Comparison of ENCODE assay signal across 12 cellular contexts in genomic region chr2:221370076-221370941, GRCh38.
DNase-seq lines count a peak whose midpoint lies in the region; ATAC-seq and TF ChIP-seq lines count a peak whose summit lies in the region.
"Had no signal": no experiment of that assay in that cellular context is flagged by ENCODE, and none has a peak within 500 bp of the region (broad histone marks: within the 10 kb centered on the region; RNA-seq: fewer than 3 reads in every experiment).

No MANE protein-coding gene starts in this region.

- peaks cover 18% of the 10 kb centered on the region for H3K4me1 ChIP-seq in HEK293 (ENCODE audit: control insufficient read depth, insufficient read depth, low read length)
- H3K4me1 ChIP-seq in lower lobe of right lung = no peaks in the 10 kb centered on the region
- H3K4me1 ChIP-seq: Caco-2 had no signal

- TF ChIP-seq CTCF in HEK293 (tag by site-specific recombination; IDR thresholded peaks at IDR 0.05) (no peak), lower lobe of right lung (IDR thresholded peaks at IDR 0.05) (no peak)

- H3K9me3 ChIP-seq in HEK293 (ENCODE audit: control insufficient read depth, insufficient read depth, low read depth, low read length) (no peaks in the 10 kb centered on the region), lower lobe of right lung (no peaks in the 10 kb centered on the region)
- H3K9me3 ChIP-seq: Caco-2 had no signal

- H3K27ac ChIP-seq in HEK293 (ENCODE audit: extremely low read depth, low read depth, low read length) (peak overlapping the region; percentile 70), lower lobe of right lung (no peak overlapping the region)

- intact Hi-C loops in left ventricle myocardium superior (cut with micrococcal nuclease) (no loop called here), lower lobe of right lung (cut with DNase I) (no loop called here)

- H3K36me3 ChIP-seq in HEK293 (ENCODE audit: control insufficient read depth in 2 of 2, insufficient read depth in 1 of 2, low read length in 2 of 2) (no peaks in the 10 kb centered on the region), lower lobe of right lung (no peaks in the 10 kb centered on the region)

- CTCF ChIA-PET in HEK293 (lab: Yijun Ruan, JAX) = interaction anchor here (0.5 kb wide), 1 partner anchor 295 kb away, joined by 3 read pairs; no protein-coding TSS in a partner anchor

- DNase-seq in DMS79 (lab: John Stamatoyannopoulos, UW) (peak; percentile 59), NCI-H446 (lab: John Stamatoyannopoulos, UW) (peak; percentile 29 to 71), left ventricle myocardium superior (no peak), lower lobe of right lung (no peak), dedifferentiated amniotic fluid mesenchymal stem cell (ENCODE audit: extremely low spot score) (no peak), SHP77 treated with DMSO at 0.1 percent for 48 hours (lab: John Stamatoyannopoulos, UW) (no peak)
- DNase-seq: ACHN; Caco-2; CD4-positive, CD25-positive, alpha-beta regulatory T cell; H9; NCI-H1048 had no signal

- POLR2A ChIA-PET in HEK293 (lab: Yijun Ruan, JAX) = no interaction called here

- H3K27me3 ChIP-seq in lower lobe of right lung (ENCODE audit: low read depth) = no peaks in the 10 kb centered on the region

- ATAC-seq in left ventricle myocardium superior = peak; percentile 81
- ATAC-seq in lower lobe of right lung = no peak

- no peak overlapping the region for H3K4me3 ChIP-seq in HEK293 (ENCODE audit: low read depth, low read length)
- no peak overlapping the region for H3K4me3 ChIP-seq in lower lobe of right lung

TF ChIP-seq in HEK293, 187 proteins besides CTCF, POLR2A, EP300 and RAD21:
- TF ChIP-seq BCL11B (tag by site-specific recombination; IDR thresholded peaks at IDR 0.05; ENCODE audit: low read depth) (no peak), ZNF175 (tag by site-specific recombination; IDR thresholded peaks at IDR 0.05) (no peak), WT1 (tag by site-specific recombination; IDR thresholded peaks at IDR 0.05) (peak; percentile 71), MZF1 (tag by site-specific recombination; IDR thresholded peaks at IDR 0.05; ENCODE audit: borderline replicate concordance) (peak; percentile 14; the same call in 1 of the 2 replicates), ATF2 (tag by site-specific recombination; IDR thresholded peaks at IDR 0.05; ENCODE audit: low read depth) (peak; percentile 78; the same call in 1 of the 2 replicates), TCF7L2 (IDR thresholded peaks at IDR 0.05; ENCODE audit: borderline replicate concordance, low read depth, low read length) (0 out of 2 replicates have a peak, but pooled peaks have one; percentile 55), PRDM6 (tag by site-specific recombination; IDR thresholded peaks at IDR 0.05) (peak; percentile 21; the same call in 1 of the 2 replicates), ZNF629 (tag by site-specific recombination; IDR thresholded peaks at IDR 0.05) (peak; percentile 42; the same call in 1 of the 2 replicates), ZBTB20 (tag by site-specific recombination; IDR thresholded peaks at IDR 0.05) (0 out of 2 replicates have a peak, but pooled peaks have one; percentile 16), ZNF701 (tag by site-specific recombination; IDR thresholded peaks at IDR 0.05) (no peak), OSR2 (tag by site-specific recombination; IDR thresholded peaks at IDR 0.05) (peak; percentile 51), ZNF335 (tag by site-specific recombination; conservative IDR thresholded peaks at IDR 0.05) (peak; percentile 78), ZNF776 (tag by site-specific recombination; IDR thresholded peaks at IDR 0.05; ENCODE audit: borderline replicate concordance) (no peak), PRDM10 (tag by site-specific recombination; IDR thresholded peaks at IDR 0.05) (peak; percentile 49), ZNF398 (tag by site-specific recombination; IDR thresholded peaks at IDR 0.05) (peak; percentile 51), ZNF202 (tag by site-specific recombination; IDR thresholded peaks at IDR 0.05; ENCODE audit: borderline replicate concordance) (no peak), ZBTB21 (tag by site-specific recombination; IDR thresholded peaks at IDR 0.05) (peak; percentile 80), ZFP41 (tag by site-specific recombination; IDR thresholded peaks at IDR 0.05; ENCODE audit: borderline replicate concordance) (no peak)

Comparison
In these comparisons a context has a peak if more than half of its experiments do, and no peak if none do; other contexts are left out.
1. DNase-seq: peak in DMS79 (single experiment) and NCI-H446 (2 of 2); none in left ventricle myocardium superior (single experiment), lower lobe of right lung (single experiment), dedifferentiated amniotic fluid mesenchymal stem cell (single experiment) and SHP77 treated with DMSO at 0.1 percent for 48 hours (single experiment).